Comparison of ENCODE assay signal across 19 cellular contexts in the genomic region with DNA sequence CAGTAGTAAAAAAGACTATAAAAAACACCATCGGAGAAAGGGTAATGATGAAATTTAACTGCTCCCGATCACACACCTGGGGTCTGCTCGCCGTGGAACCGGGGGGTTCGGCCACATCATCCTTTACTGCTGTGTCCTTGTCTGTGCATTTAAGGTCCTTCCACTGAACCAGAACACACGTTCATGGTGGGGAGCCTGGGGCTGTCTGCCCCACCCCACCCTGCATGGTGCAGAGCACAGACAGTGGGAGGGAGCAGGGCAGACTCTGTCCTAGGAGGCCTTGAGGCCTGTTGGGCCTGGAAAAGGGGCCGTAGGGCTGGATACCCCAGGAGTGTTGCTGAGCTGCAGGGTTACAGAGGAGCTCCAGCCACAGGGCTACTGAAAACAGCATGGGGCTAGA.
DNase-seq lines count a peak whose midpoint lies in the region; ATAC-seq and TF ChIP-seq lines count a peak whose summit lies in the region.
"Had no signal": no experiment of that assay in that cellular context is flagged by ENCODE, and none has a peak within 500 bp of the region (broad histone marks: within the 10 kb centered on the region; RNA-seq: fewer than 3 reads in every experiment).

No MANE protein-coding gene starts in this region.

- TF ChIP-seq CTCF in HCT116 (IDR thresholded peaks at IDR 0.05 in 2 of 3, conservative IDR thresholded peaks at IDR 0.05 in 1 of 3; ENCODE audit: borderline replicate concordance in 1 of 3, insufficient read depth in 1 of 3, low read depth in 2 of 3, low read length in 2 of 3) (no peak), chondrocyte (IDR thresholded peaks at IDR 0.05) (no peak), neural progenitor cell (IDR thresholded peaks at IDR 0.05) (no peak)

- no peak overlapping the region for H3K4me3 ChIP-seq in BLaER1 treated with 17β-estradiol and CSF1 and Interleukin-3, amounts not matched to agents 10 nM and 100 nM
- no peak overlapping the region for H3K4me3 ChIP-seq in HCT116 (replicated peaks in 1 of 2; ENCODE audit: low read depth in 1 of 2, low read length in 2 of 2)
- H3K4me3 ChIP-seq in neural progenitor cell: no peak overlapping the region
- H3K4me3 ChIP-seq in CD8-positive, alpha-beta memory T cell (ENCODE audit: low read length): no peak overlapping the region

- H3K27me3 ChIP-seq in BLaER1 treated with 17β-estradiol and CSF1 and Interleukin-3, amounts not matched to agents 10 nM and 100 nM: no peaks in the 10 kb centered on the region
- H3K27me3 ChIP-seq in HCT116 (ENCODE audit: insufficient read depth, low read length): no peaks in the 10 kb centered on the region
- H3K27me3 ChIP-seq in neural progenitor cell: no peaks in the 10 kb centered on the region
- H3K27me3 ChIP-seq in CD8-positive, alpha-beta memory T cell (ENCODE audit: insufficient read depth, low read length, poor library complexity, severe bottlenecking): no peaks in the 10 kb centered on the region
- H3K27me3 ChIP-seq: BE2C had no signal

- no peak overlapping the region for H3K9ac ChIP-seq in BLaER1 treated with 17β-estradiol and CSF1 and Interleukin-3, amounts not matched to agents 10 nM and 100 nM
- H3K9ac ChIP-seq in HCT116 (ENCODE audit: low read length) (no peak overlapping the region), neural progenitor cell (no peak overlapping the region)

- CTCF ChIA-PET in HCT116 (lab: Charles Lee): no interaction called here
- CTCF ChIA-PET in CD8-positive, alpha-beta memory T cell (lab: Charles Lee): no interaction called here

- DNase-seq in HCT116 (ENCODE audit: low read depth, low spot score) (no peak), chondrocyte (ENCODE audit: low spot score) (peak; percentile 62), neural progenitor cell (ENCODE audit: low spot score) (no peak), SIG-M5 (lab: John Stamatoyannopoulos, UW) (no peak)
- no peak for DNase-seq in CD8-positive, alpha-beta memory T cell
- DNase-seq: ACHN; BE2C; CD8-positive, alpha-beta T cell; COR-L47; DMS 273 treated with DMSO at 0.1 percent for 48 hours; DMS53; EL; GOT3; H9; Karpas-422; KBM-7 had no signal

- no peaks in the 10 kb centered on the region for H3K36me3 ChIP-seq in BLaER1 treated with 17β-estradiol and CSF1 and Interleukin-3, amounts not matched to agents 10 nM and 100 nM
- H3K36me3 ChIP-seq in HCT116 (ENCODE audit: control insufficient read depth in 1 of 2, insufficient read depth in 2 of 2, low read length in 2 of 2) (no peaks in the 10 kb centered on the region), neural progenitor cell (no peaks in the 10 kb centered on the region)
- no peaks in the 10 kb centered on the region for H3K36me3 ChIP-seq in CD8-positive, alpha-beta memory T cell (ENCODE audit: insufficient read depth, low read length)
- H3K36me3 ChIP-seq: BE2C had no signal

- H3K27me3 Mint-ChIP-seq in chondrocyte (ENCODE audit: low read depth) (peaks cover 9% of the 10 kb centered on the region), neural progenitor cell (ENCODE audit: insufficient read depth, low read depth) (peaks cover 10% of the 10 kb centered on the region)
- peaks cover 5 to 34% of the 10 kb centered on the region in 2 donors for H3K27me3 Mint-ChIP-seq in CD8-positive, alpha-beta memory T cell

- no peaks in the 10 kb centered on the region for H3K9me3 ChIP-seq in BLaER1 treated with 17β-estradiol and CSF1 and Interleukin-3, amounts not matched to agents 10 nM and 100 nM (replicated peaks in 1 of 11)
- H3K9me3 ChIP-seq in HCT116 (ENCODE audit: control insufficient read depth in 1 of 2, insufficient read depth in 1 of 2, low read depth in 1 of 2, low read length in 2 of 2) (no peaks in the 10 kb centered on the region), neural progenitor cell (ENCODE audit: low read depth) (no peaks in the 10 kb centered on the region)
- no peaks in the 10 kb centered on the region for H3K9me3 ChIP-seq in CD8-positive, alpha-beta memory T cell (ENCODE audit: low read length)
- H3K9me3 ChIP-seq: BE2C had no signal

- H3F3A ChIP-seq in neural progenitor cell (ENCODE audit: low read depth): peaks cover 4% of the 10 kb centered on the region

- ATAC-seq in HCT116 (0 out of 2 replicates have a peak, but pooled peaks have one; percentile 9), GM19452 (IDR thresholded peaks at IDR 0.05; ENCODE audit: unreplicated experiment) (no peak)
- ATAC-seq: CD8-positive, alpha-beta T cell had no signal

- RAD21 ChIA-PET in HCT116 (lab: Charles Lee; ENCODE audit: low non-redundant PET in 1 of 2, low total read pairs in 2 of 2, uncharacterized antibody in 2 of 2, unreplicated experiment in 2 of 2): no interaction called here

- H3K9me2 ChIP-seq in HCT116 (ENCODE audit: insufficient read depth): no peaks in the 10 kb centered on the region

- peaks cover 16 to 35% (median 26%) of the 10 kb centered on the region in 10 experiments for H3K4me1 ChIP-seq in BLaER1 treated with 17β-estradiol and CSF1 and Interleukin-3, amounts not matched to agents 10 nM and 100 nM
- H3K4me1 ChIP-seq in HCT116 (ENCODE audit: control insufficient read depth in 1 of 2, insufficient read depth in 2 of 2, low read length in 2 of 2) (peaks cover 0 to 1% of the 10 kb centered on the region in 2 experiments; a peak in 1 of 4 replicates), neural progenitor cell (peaks cover 10% of the 10 kb centered on the region)
- H3K4me1 ChIP-seq in CD8-positive, alpha-beta memory T cell (ENCODE audit: insufficient read depth, low read length): no peaks in the 10 kb centered on the region
- H3K4me1 ChIP-seq: BE2C had no signal

- H3K27ac Mint-ChIP-seq in chondrocyte (ENCODE audit: unreplicated experiment): no peak overlapping the region
- peak overlapping the region; percentile 44 for H3K27ac Mint-ChIP-seq in neural progenitor cell
- H3K27ac Mint-ChIP-seq in CD8-positive, alpha-beta memory T cell: no peak overlapping the region
- H3K27ac Mint-ChIP-seq: CD8-positive, alpha-beta T cell; IgD-negative memory B cell had no signal

- H3K9me3 Mint-ChIP-seq in chondrocyte (ENCODE audit: low read depth): no peaks in the 10 kb centered on the region
- no peaks in the 10 kb centered on the region for H3K9me3 Mint-ChIP-seq in neural progenitor cell
- H3K9me3 Mint-ChIP-seq in CD8-positive, alpha-beta memory T cell: no peaks in the 10 kb centered on the region
- H3K9me3 Mint-ChIP-seq: CD8-positive, alpha-beta T cell; H9; IgD-negative memory B cell had no signal

- no TSS peak for BruUV-seq in HCT116 (replicated peaks; lab: Mats Ljungman, UMichigan)

- H3K4me2 ChIP-seq in BLaER1 treated with 17β-estradiol and CSF1 and Interleukin-3, amounts not matched to agents 10 nM and 100 nM: peak overlapping the region in 7 of 11 experiments; percentile 25 to 63 (median 44); a peak in 11 of 22 replicates
- H3K4me2 ChIP-seq in HCT116 (ENCODE audit: low read length) (no peak overlapping the region), neural progenitor cell (no peak overlapping the region)

- TF ChIP-seq RAD21 in HCT116 (IDR thresholded peaks at IDR 0.05; ENCODE audit: low read depth): no peak

- H3K27ac ChIP-seq in BLaER1 treated with 17β-estradiol and CSF1 and Interleukin-3, amounts not matched to agents 10 nM and 100 nM: no peak overlapping the region
- H3K27ac ChIP-seq in HCT116 (ENCODE audit: low read depth, low read length) (no peak overlapping the region), neural progenitor cell (no peak overlapping the region)
- H3K27ac ChIP-seq in CD8-positive, alpha-beta memory T cell (ENCODE audit: low read depth, low read length): no peak overlapping the region

- TF ChIP-seq POLR2A in HCT116 (IDR thresholded peaks at IDR 0.05; ENCODE audit: borderline replicate concordance, extremely low read depth, insufficient read depth, insufficient read length): no peak

- H2AFZ ChIP-seq in HCT116 (ENCODE audit: low read depth, low read length, poor library complexity, severe bottlenecking) (no peak overlapping the region), neural progenitor cell (replicated peaks) (no peak overlapping the region)

- H3K36me3 Mint-ChIP-seq in chondrocyte (ENCODE audit: low read depth): no peaks in the 10 kb centered on the region
- no peaks in the 10 kb centered on the region for H3K36me3 Mint-ChIP-seq in neural progenitor cell
- no peaks in the 10 kb centered on the region for H3K36me3 Mint-ChIP-seq in CD8-positive, alpha-beta memory T cell
- H3K36me3 Mint-ChIP-seq: CD8-positive, alpha-beta T cell had no signal

- intact Hi-C loops in HCT116 (cut with micrococcal nuclease): no loop called here

- no peaks in the 10 kb centered on the region for H3K4me1 Mint-ChIP-seq in chondrocyte (ENCODE audit: low read depth)
- peaks cover 18% of the 10 kb centered on the region for H3K4me1 Mint-ChIP-seq in neural progenitor cell
- no peaks in the 10 kb centered on the region for H3K4me1 Mint-ChIP-seq in CD8-positive, alpha-beta memory T cell
- H3K4me1 Mint-ChIP-seq: IgD-negative memory B cell had no signal

- H3K4me3 Mint-ChIP-seq in chondrocyte (ENCODE audit: unreplicated experiment) (no peak overlapping the region), neural progenitor cell (no peak overlapping the region)
- no peak overlapping the region for H3K4me3 Mint-ChIP-seq in CD8-positive, alpha-beta memory T cell
- H3K4me3 Mint-ChIP-seq: CD8-positive, alpha-beta T cell; H9; IgD-negative memory B cell had no signal

- H4K20me1 ChIP-seq in BLaER1 treated with 17β-estradiol and CSF1 and Interleukin-3, amounts not matched to agents 10 nM and 100 nM: no peaks in the 10 kb centered on the region
- no peaks in the 10 kb centered on the region for H4K20me1 ChIP-seq in HCT116 (ENCODE audit: insufficient read depth)
- no peaks in the 10 kb centered on the region for H4K20me1 ChIP-seq in neural progenitor cell (ENCODE audit: low read depth)

- H3K79me2 ChIP-seq in HCT116 (ENCODE audit: insufficient read depth, low read length): no peaks in the 10 kb centered on the region
- H3K79me2 ChIP-seq in neural progenitor cell (ENCODE audit: low read depth): no peaks in the 10 kb centered on the region

- POLR2A ChIA-PET in HCT116 (lab: Charles Lee): interaction anchor here (0.6 kb wide), 1 partner anchor 30 kb away, joined by 4 read pairs; no protein-coding TSS in a partner anchor
- POLR2A ChIA-PET in CD8-positive, alpha-beta memory T cell (lab: Charles Lee): no interaction called here

TF ChIP-seq in HCT116, 20 proteins besides CTCF, POLR2A, EP300 and RAD21 (continues in another document):
- TF ChIP-seq SIN3A (IDR thresholded peaks at IDR 0.05; ENCODE audit: low read depth): no peak
- TF ChIP-seq ZFX (IDR thresholded peaks at IDR 0.05): no peak
- TF ChIP-seq YY1 (IDR thresholded peaks at IDR 0.05; ENCODE audit: extremely low read depth, insufficient replicate concordance, low read depth, low read length): no peak
- TF ChIP-seq TCF7L2 (IDR thresholded peaks at IDR 0.05; ENCODE audit: borderline replicate concordance, extremely low read depth, insufficient read depth, insufficient read length): no peak
- no peak for TF ChIP-seq EGR1 (IDR thresholded peaks at IDR 0.05; ENCODE audit: low read depth)
- TF ChIP-seq SP1 (IDR thresholded peaks at IDR 0.05; ENCODE audit: low read depth): no peak
- TF ChIP-seq FOSL1 (IDR thresholded peaks at IDR 0.05; ENCODE audit: low read depth): no peak
- TF ChIP-seq, protein P1, sequence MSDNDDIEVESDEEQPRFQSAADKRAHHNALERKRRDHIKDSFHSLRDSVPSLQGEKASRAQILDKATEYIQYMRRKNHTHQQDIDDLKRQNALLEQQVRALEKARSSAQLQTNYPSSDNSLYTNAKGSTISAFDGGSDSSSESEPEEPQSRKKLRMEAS (IDR thresholded peaks at IDR 0.05): no peak

Comparison
In these comparisons a context has a peak if more than half of its experiments do, and no peak if none do; other contexts are left out.
1. H3K4me2 ChIP-seq: peak in BLaER1 treated with 17β-estradiol and CSF1 and Interleukin-3, amounts not matched to agents 10 nM and 100 nM (7 of 11); none in HCT116 (single experiment) and neural progenitor cell (single experiment).